9 cellular contexts compared by ENCODE assay signal in the genomic region with DNA sequence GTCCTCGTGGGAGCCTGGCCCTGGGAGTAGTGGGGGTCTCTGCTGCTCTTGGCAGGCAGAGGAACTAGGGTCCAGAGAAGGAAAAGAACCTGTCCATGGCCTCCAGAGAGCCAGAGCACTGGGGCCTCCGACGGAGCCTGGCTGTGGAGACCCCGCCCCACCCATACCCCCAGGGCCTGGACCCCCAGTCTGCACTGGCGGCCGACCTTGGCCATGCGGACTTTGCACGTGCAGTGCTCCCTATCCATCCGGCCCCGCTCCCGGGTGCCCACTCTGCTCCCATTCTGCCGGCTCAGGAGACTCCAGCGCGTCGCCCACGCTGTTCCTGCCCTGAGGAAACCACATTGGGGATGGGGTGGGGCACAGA. TPM values are rescaled to one million over a fixed set of nuclear protein-coding genes. Genes with fewer than 3 reads are reported as not detected.
DNase-seq lines count a peak whose midpoint lies in the region; ATAC-seq and TF ChIP-seq lines count a peak whose summit lies in the region.
"Had no signal": no experiment of that assay in that cellular context is flagged by ENCODE, and none has a peak within 500 bp of the region (broad histone marks: within the 10 kb centered on the region; RNA-seq: fewer than 3 reads in every experiment).

No MANE protein-coding gene starts in this region.

- H3K4me1 ChIP-seq in GM23248 (ENCODE audit: insufficient read depth) (no peaks in the 10 kb centered on the region), psoas muscle (no peaks in the 10 kb centered on the region)

- H3K27me3 Mint-ChIP-seq in activated CD4-positive, alpha-beta memory T cell treated with anti-CD3 and anti-CD28 coated beads for 36 hours, result peaks cover 9% of the 10 kb centered on the region

- CTCF ChIA-PET in activated CD4-positive, alpha-beta memory T cell treated with anti-CD3 and anti-CD28 coated beads for 36 hours (lab: Charles Lee), result interaction anchor here (1.2 kb wide), 1 partner anchor 68 kb away, joined by 4 read pairs; no protein-coding TSS in a partner anchor

- no peaks in the 10 kb centered on the region for H3K9me2 ChIP-seq in GM23248 (ENCODE audit: insufficient read depth)

- peaks cover 2% of the 10 kb centered on the region for H3K4me1 Mint-ChIP-seq in activated CD4-positive, alpha-beta memory T cell treated with anti-CD3 and anti-CD28 coated beads for 36 hours (ENCODE audit: low read depth)

- H3K36me3 ChIP-seq in GM23248 (ENCODE audit: low read depth) (no peaks in the 10 kb centered on the region), psoas muscle (ENCODE audit: insufficient read depth in 1 of 2, low read depth in 1 of 2) (no peaks in the 10 kb centered on the region)
- H3K36me3 ChIP-seq: pancreas had no signal

- in situ Hi-C loops in GM23248 (cut with MboI), result no loop called here

- no peaks in the 10 kb centered on the region for H3F3A ChIP-seq in GM23248 (ENCODE audit: insufficient read depth)

- H3K27me3 ChIP-seq in GM23248 (replicated peaks; ENCODE audit: insufficient read depth) (peaks cover 17% of the 10 kb centered on the region), psoas muscle (ENCODE audit: insufficient read depth in 3 of 3, low read length in 2 of 3) (peaks cover 0 to 43% (median 14%) of the 10 kb centered on the region in 3 donors)
- H3K27me3 ChIP-seq: pancreas had no signal

- H3K4me3 ChIP-seq in GM23248, result peak overlapping the region; percentile 69
- H3K4me3 ChIP-seq in fibroblast of the aortic adventitia (ENCODE audit: low read depth, low read length), result peak overlapping the region; percentile 48
- peak overlapping the region; percentile 60 for H3K4me3 ChIP-seq in psoas muscle

- TF ChIP-seq POLR2A in GM18505 (IDR thresholded peaks at IDR 0.05; ENCODE audit: borderline replicate concordance, extremely low read depth, insufficient read depth, insufficient read length), result no peak

- H3K27ac Mint-ChIP-seq in activated CD4-positive, alpha-beta memory T cell treated with anti-CD3 and anti-CD28 coated beads for 36 hours, result no peak overlapping the region

- peak overlapping the region; percentile 77 for H3K4me2 ChIP-seq in GM23248 (ENCODE audit: unreplicated experiment)

- TF ChIP-seq CTCF in fibroblast of the aortic adventitia (IDR thresholded peaks at IDR 0.05; ENCODE audit: insufficient read depth, low read length), result no peak
- no peak for TF ChIP-seq CTCF in psoas muscle (IDR thresholded peaks at IDR 0.05)

- peak; percentile 35 for DNase-seq in GM23248
- DNase-seq in activated CD4-positive, alpha-beta memory T cell treated with anti-CD3 and anti-CD28 coated beads for 36 hours, result no peak
- no peak for DNase-seq in fibroblast of the aortic adventitia (ENCODE audit: low read depth)
- peak in 1 of 2 donors; percentile 45 for DNase-seq in psoas muscle
- DNase-seq in putamen (ENCODE audit: low spot score), result no peak

- no peaks in the 10 kb centered on the region for H3K9me3 ChIP-seq in GM23248 (ENCODE audit: low read depth)
- no peaks in the 10 kb centered on the region for H3K9me3 ChIP-seq in psoas muscle
- H3K9me3 ChIP-seq: pancreas had no signal

- H4K20me1 ChIP-seq in GM23248 (ENCODE audit: insufficient read depth), result no peaks in the 10 kb centered on the region

- ATAC-seq in psoas muscle (no peak), GM18505 (IDR thresholded peaks at IDR 0.05; ENCODE audit: unreplicated experiment) (no peak), HG03354 (IDR thresholded peaks at IDR 0.05; ENCODE audit: poor library complexity, severe bottlenecking, unreplicated experiment) (no peak), GM21447 (IDR thresholded peaks at IDR 0.05; ENCODE audit: unreplicated experiment) (no peak)

- H2AFZ ChIP-seq in GM23248, result peak overlapping the region; percentile 75

- H3K27ac ChIP-seq in GM23248 (no peak overlapping the region), psoas muscle (no peak overlapping the region)
- H3K27ac ChIP-seq: pancreas had no signal

- H3K36me3 Mint-ChIP-seq in activated CD4-positive, alpha-beta memory T cell treated with anti-CD3 and anti-CD28 coated beads for 36 hours, result no peaks in the 10 kb centered on the region

- H3K4me3 Mint-ChIP-seq in activated CD4-positive, alpha-beta memory T cell treated with anti-CD3 and anti-CD28 coated beads for 36 hours, result peak overlapping the region; percentile 71

- intact Hi-C loops in activated CD4-positive, alpha-beta memory T cell treated with anti-CD3 and anti-CD28 coated beads for 36 hours (cut with micrococcal nuclease), result no loop called here
- intact Hi-C loops in psoas muscle (cut with DNase I), result no loop called here

- no peaks in the 10 kb centered on the region for H3K79me2 ChIP-seq in GM23248 (ENCODE audit: insufficient read depth)

- POLR2A ChIA-PET in activated CD4-positive, alpha-beta memory T cell treated with anti-CD3 and anti-CD28 coated beads for 36 hours (lab: Charles Lee), result no interaction called here

- no peaks in the 10 kb centered on the region for H3K9me3 Mint-ChIP-seq in activated CD4-positive, alpha-beta memory T cell treated with anti-CD3 and anti-CD28 coated beads for 36 hours

- peak overlapping the region; percentile 49; the same call in 1 of the 2 replicates for H3K9ac ChIP-seq in GM23248

- WGBS in GM23248 (ENCODE audit: low coverage in 1 of 2, low lambda C conversion rate in 2 of 2, missing lambda C conversion rate in 2 of 2), 2 experiments, result 29 to 37% methylated on average over 12 to 13 of the region's 16 CpGs
- WGBS in psoas muscle, 3 donors, result 19 to 42% (median 24%) methylated on average over 15 to 16 of the region's 16 CpGs

RNA-seq across cellular contexts. Expression of a gene that starts 1.1 kb away (rescaled TPM):
- total RNA-seq in GM23248 (2014; rRNA removed; shearing (Covaris generic)), result 0.11 and 1.4 TPM in 2 replicates
- polyA plus RNA-seq in GM23248 (2016; fragmentation: Nextera tagmentation; extraction: Ambion mirVana), result 0.60 and 0.65 TPM in 2 replicates
- 1 to 10 TPM; 3.3 to 3.4 TPM for total RNA-seq in activated CD4-positive, alpha-beta memory T cell treated with anti-CD3 and anti-CD28 coated beads for 36 hours
- 0.18 and 0.33 TPM in 2 replicates for total RNA-seq in fibroblast of the aortic adventitia (ENCODE audit: low replicate concordance)
- total RNA-seq in psoas muscle, result 1 to 10 TPM in 2 of 4 donors, under 1 TPM in 2; 0.13 to 1.0 (median 0.91) TPM
- polyA plus RNA-seq in psoas muscle, result under 1 TPM in 2 of 3 donors, not detected in 1; 0.08 to 0.14 TPM
